25 cellular contexts compared by ENCODE assay signal in genomic region chrX:1525583-1526355, GRCh38. TPM values are rescaled to one million over a fixed set of nuclear protein-coding genes. Genes with fewer than 3 reads are reported as not detected.
"Had no signal": no experiment of that assay in that cellular context is flagged by ENCODE, and none has a peak within 500 bp of the region (broad histone marks: within the 10 kb centered on the region; RNA-seq: fewer than 3 reads in every experiment).

No MANE protein-coding gene starts in this region.

- FAIRE-seq: RCC 7860 had no signal

- H3K4me3 ChIP-seq: SJSA1, SK-N-MC had no signal

- H3K27me3 Mint-ChIP-seq: IgD-negative memory B cell had no signal

- H3K36me3 ChIP-seq: SJSA1 had no signal

- H3K9me3 ChIP-seq: SJSA1 had no signal

- DNase-seq: KBM-7, MV-4-11, NCI-H1048, NCI-H1105, NCI-H1417, NCI-H1436 treated with DMSO at 0.1 percent for 48 hours, NCI-H1694, NCI-H1930, NCI-H2081, NCI-H2107, NCI-H226, NCI-H446, NCI-H510A, NCI-H524 treated with DMSO at 0.1 percent for 48 hours, NCI-H69, NCI-H774, Right ventricle myocardium superior, RPMI8226, SIG-M5 had no signal

- H3K27me3 ChIP-seq: SJSA1 had no signal

- H3K9me3 Mint-ChIP-seq: IgD-negative memory B cell had no signal

- H3K27ac Mint-ChIP-seq: IgD-negative memory B cell had no signal

- H3K4me1 ChIP-seq: SJSA1 had no signal

- H3K27ac ChIP-seq: SJSA1, SK-N-MC had no signal

- H3K4me3 Mint-ChIP-seq: IgD-negative memory B cell had no signal

RNA-seq across cellular contexts. Expression of gene P2RY8, which starts 11.2 kb away (rescaled TPM):
- total RNA-seq: HT-29, MCF 10A, SJSA1 had no signal
